ENCODE assay signal across 11 cellular contexts in genomic region chr10:69684020-69684980, GRCh38. TPM values are rescaled to one million over a fixed set of nuclear protein-coding genes. Genes with fewer than 3 reads are reported as not detected.
DNase-seq lines count a peak whose midpoint lies in the region; ATAC-seq, FAIRE-seq and TF ChIP-seq lines count a peak whose summit lies in the region.
"Had no signal": no experiment of that assay in that cellular context is flagged by ENCODE, and none has a peak within 500 bp of the region (broad histone marks: within the 10 kb centered on the region; RNA-seq: fewer than 3 reads in every experiment).

No MANE protein-coding gene starts in this region.

- H3K27me3 ChIP-seq in mucosa of stomach (ENCODE audit: control insufficient read depth, insufficient read depth, low read length) = peaks cover 9% of the 10 kb centered on the region

- no peak for TF ChIP-seq CTCF in fibroblast of villous mesenchyme (IDR thresholded peaks at IDR 0.05; ENCODE audit: insufficient read depth, low read depth, low read length)

- DNase-seq in SW480 (ENCODE audit: low spot score) (peak; percentile 56), fibroblast of villous mesenchyme (ENCODE audit: low read depth) (peak; percentile 71), NCI-H146 (lab: John Stamatoyannopoulos, UW) (no peak), GM19239 (ENCODE audit: insufficient read length, low spot score) (no peak)
- DNase-seq in activated naive CD8-positive, alpha-beta T cell treated with anti-CD3 and anti-CD28 coated beads, Interleukin-2, amount 50 U/mL, for 24 hours = no peak
- DNase-seq: activated CD8-positive, alpha-beta memory T cell treated with anti-CD3 and anti-CD28 coated beads for 24 hours; naive thymus-derived CD4-positive, alpha-beta T cell; NCI-H1436; SHP77 treated with DMSO at 0.1 percent for 48 hours had no signal

- no peak for FAIRE-seq in GM19239 (lab: Jason Lieb, UNC)

- H3K4me1 Mint-ChIP-seq in activated naive CD8-positive, alpha-beta T cell treated with anti-CD3 and anti-CD28 coated beads, Interleukin-2, amount 50 U/mL, for 24 hours = no peaks in the 10 kb centered on the region

- no peak overlapping the region for H3K4me3 Mint-ChIP-seq in activated naive CD8-positive, alpha-beta T cell treated with anti-CD3 and anti-CD28 coated beads, Interleukin-2, amount 50 U/mL, for 24 hours
- H3K4me3 Mint-ChIP-seq: naive thymus-derived CD4-positive, alpha-beta T cell had no signal

- H3K9me3 ChIP-seq in mucosa of stomach (ENCODE audit: control insufficient read depth, low read length) = no peaks in the 10 kb centered on the region

- peaks cover 18% of the 10 kb centered on the region for H3K4me1 ChIP-seq in mucosa of stomach (ENCODE audit: control insufficient read depth, insufficient read depth, low read length)
- H3K4me1 ChIP-seq in urinary bladder (ENCODE audit: insufficient read depth) = no peaks in the 10 kb centered on the region

- no peaks in the 10 kb centered on the region for H3K9me3 Mint-ChIP-seq in activated naive CD8-positive, alpha-beta T cell treated with anti-CD3 and anti-CD28 coated beads, Interleukin-2, amount 50 U/mL, for 24 hours
- H3K9me3 Mint-ChIP-seq: naive thymus-derived CD4-positive, alpha-beta T cell had no signal

- no peak overlapping the region for H3K4me3 ChIP-seq in fibroblast of villous mesenchyme (ENCODE audit: low read depth, low read length)
- no peak overlapping the region for H3K4me3 ChIP-seq in mucosa of stomach (ENCODE audit: low read length)
- H3K4me3 ChIP-seq in urinary bladder (ENCODE audit: low read depth, low read length) = no peak overlapping the region

- no peaks in the 10 kb centered on the region for H3K36me3 ChIP-seq in mucosa of stomach (ENCODE audit: control insufficient read depth, insufficient read depth, low read length)
- H3K36me3 ChIP-seq in urinary bladder (ENCODE audit: insufficient read depth) = no peaks in the 10 kb centered on the region

- peak overlapping the region; percentile 54 for H3K9ac ChIP-seq in mucosa of stomach (ENCODE audit: low read length)

- ATAC-seq in activated naive CD8-positive, alpha-beta T cell treated with anti-CD3 and anti-CD28 coated beads, Interleukin-2, amount 50 U/mL, for 24 hours = no peak
- ATAC-seq: naive thymus-derived CD4-positive, alpha-beta T cell had no signal

- 36% methylated on average over 17 of the region's 17 CpGs for WGBS in urinary bladder

- H3K36me3 Mint-ChIP-seq in activated naive CD8-positive, alpha-beta T cell treated with anti-CD3 and anti-CD28 coated beads, Interleukin-2, amount 50 U/mL, for 24 hours (ENCODE audit: low read depth) = no peaks in the 10 kb centered on the region
- H3K36me3 Mint-ChIP-seq: naive thymus-derived CD4-positive, alpha-beta T cell had no signal

- no peak overlapping the region for H3K27ac Mint-ChIP-seq in activated naive CD8-positive, alpha-beta T cell treated with anti-CD3 and anti-CD28 coated beads, Interleukin-2, amount 50 U/mL, for 24 hours

- peaks cover 20% of the 10 kb centered on the region for H3K27me3 Mint-ChIP-seq in activated naive CD8-positive, alpha-beta T cell treated with anti-CD3 and anti-CD28 coated beads, Interleukin-2, amount 50 U/mL, for 24 hours

- peak overlapping the region; percentile 57 for H3K27ac ChIP-seq in urinary bladder (ENCODE audit: low read depth)

RNA-seq across cellular contexts. Expression of gene FAM241B, which starts 54.3 kb away (rescaled TPM):
- total RNA-seq in fibroblast of villous mesenchyme (not detected in 2 replicates), urinary bladder (not detected)
- polyA plus RNA-seq in urinary bladder = 5.0 TPM

Comparison
In these comparisons a context has a peak if more than half of its experiments do, and no peak if none do; other contexts are left out.
1. DNase-seq: peak in SW480 (single experiment) and fibroblast of villous mesenchyme (single experiment); none in activated naive CD8-positive, alpha-beta T cell treated with anti-CD3 and anti-CD28 coated beads, Interleukin-2, amount 50 U/mL, for 24 hours (single experiment), NCI-H146 (single experiment) and GM19239 (single experiment).